Comparison of ENCODE assay signal across 20 cellular contexts in the genomic region with DNA sequence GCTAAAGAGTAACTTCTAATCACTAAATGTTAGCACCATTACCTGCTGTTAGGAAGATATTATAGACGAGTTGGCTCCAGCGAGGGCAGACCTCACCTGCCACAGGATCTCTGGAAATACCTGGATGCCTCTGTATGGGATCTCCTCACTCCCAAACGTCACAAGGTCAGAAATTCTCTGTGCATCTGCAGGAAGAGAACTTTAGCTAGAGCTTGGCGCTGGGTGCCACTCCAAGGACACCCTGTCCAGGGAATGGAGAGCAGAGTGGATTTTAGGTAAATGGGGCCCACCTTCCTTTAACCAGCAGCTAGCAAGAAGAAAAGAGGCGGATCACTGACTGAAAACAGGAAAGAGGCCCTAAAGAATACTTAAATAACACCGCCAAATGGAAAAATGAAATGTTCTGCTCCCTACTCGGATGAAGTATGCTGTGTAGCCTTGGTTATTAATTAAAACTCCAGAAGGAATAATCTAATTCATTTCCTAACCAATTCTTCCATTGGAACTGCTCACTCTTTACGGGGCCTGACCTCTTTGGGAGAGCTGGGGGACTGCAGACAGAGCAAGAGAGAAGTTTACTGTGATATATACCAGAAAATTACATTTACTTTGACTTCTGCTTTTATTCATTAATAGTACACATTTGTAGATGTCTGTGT. TPM values are rescaled to one million over a fixed set of nuclear protein-coding genes. Genes with fewer than 3 reads are reported as not detected.
"Had no signal": no experiment of that assay in that cellular context is flagged by ENCODE, and none has a peak within 500 bp of the region (broad histone marks: within the 10 kb centered on the region; RNA-seq: fewer than 3 reads in every experiment).

No MANE protein-coding gene starts in this region.

- DNase-seq: activated CD4-positive, alpha-beta memory T cell treated with anti-CD3 and anti-CD28 coated beads for 36 hours; activated gamma-delta T cell; activated T-cell treated with anti-CD3 and anti-CD28 coated beads, Interleukin-2, amount 50 U/mL, for 48 hours; effector memory CD4-positive, alpha-beta T cell; immature natural killer cell; left colon; mammary epithelial cell; natural killer cell; spleen; stimulated activated CD4-positive, alpha-beta T cell treated with anti-CD3 and anti-CD28 coated beads, Interleukin-1b, Interleukin-23, amount 100 ng/mL, for 48 hours; upper lobe of right lung had no signal

- ATAC-seq: left colon; natural killer cell; sciatic nerve; stimulated activated memory B cell treated with anti-CD40 and anti-IgM and Interleukin-4, amounts not matched to agents 10 μg/mL and 1 μg/mL and 100 μg/mL, for 72 hours; upper lobe of right lung had no signal

- H3K27ac ChIP-seq: cardiac muscle cell, coronary artery, prostate gland, spleen, upper lobe of right lung had no signal

- H3K4me3 Mint-ChIP-seq: activated CD4-positive, alpha-beta memory T cell treated with anti-CD3 and anti-CD28 coated beads for 36 hours; activated naive CD8-positive, alpha-beta T cell; natural killer cell; stimulated activated memory B cell treated with anti-CD40 and anti-IgM and Interleukin-4, amounts not matched to agents 10 μg/mL and 1 μg/mL and 100 μg/mL, for 72 hours had no signal

- H3K36me3 Mint-ChIP-seq: activated naive CD8-positive, alpha-beta T cell; stimulated activated memory B cell treated with anti-CD40 and anti-IgM and Interleukin-4, amounts not matched to agents 10 μg/mL and 1 μg/mL and 100 μg/mL, for 72 hours had no signal

- H3K36me3 ChIP-seq: cardiac muscle cell, prostate gland, spleen, upper lobe of right lung had no signal

- H3K4me1 ChIP-seq: prostate gland had no signal

- H3K4me3 ChIP-seq: cardiac muscle cell, coronary artery, prostate gland, spleen, upper lobe of right lung had no signal

- H3K9me3 ChIP-seq: prostate gland, upper lobe of right lung had no signal

- H3K27ac Mint-ChIP-seq: activated CD4-positive, alpha-beta memory T cell treated with anti-CD3 and anti-CD28 coated beads for 36 hours; activated naive CD8-positive, alpha-beta T cell; immature natural killer cell; natural killer cell; stimulated activated memory B cell treated with anti-CD40 and anti-IgM and Interleukin-4, amounts not matched to agents 10 μg/mL and 1 μg/mL and 100 μg/mL, for 72 hours had no signal

RNA-seq across cellular contexts. Expression of a gene that starts 4.2 kb away (rescaled TPM):
- total RNA-seq: activated CD4-positive, alpha-beta memory T cell treated with anti-CD3 and anti-CD28 coated beads for 36 hours; cardiac muscle cell; glomerular endothelial cell; left colon; mammary epithelial cell; mucosa of gallbladder; natural killer cell; subcutaneous adipose tissue; upper lobe of right lung had no signal
- polyA plus RNA-seq: immature natural killer cell, mammary epithelial cell had no signal
